31 cellular contexts compared by ENCODE assay signal in genomic region chr21:42665026-42665425, GRCh38. TPM values are rescaled to one million over a fixed set of nuclear protein-coding genes. Genes with fewer than 3 reads are reported as not detected.
A peak's percentile ranks its signal among the peaks of the same experiment; 100 is the strongest.
DNase-seq lines count a peak whose midpoint lies in the region; ATAC-seq and TF ChIP-seq lines count a peak whose summit lies in the region.
"Had no signal": no experiment of that assay in that cellular context is flagged by ENCODE, and none has a peak within 500 bp of the region (broad histone marks: within the 10 kb centered on the region; RNA-seq: fewer than 3 reads in every experiment).

No MANE protein-coding gene starts in this region.

- no peaks in the 10 kb centered on the region for H3K27me3 Mint-ChIP-seq in MCF 10A (ENCODE audit: insufficient read depth, unreplicated experiment)
- H3K27me3 Mint-ChIP-seq: activated CD4-positive, alpha-beta memory T cell treated with anti-CD3 and anti-CD28 coated beads, Interleukin-2, amount 10 ng/mL, durations not matched to agents 7 days and 5 days; naive thymus-derived CD8-positive, alpha-beta T cell; stimulated activated naive CD8-positive, alpha-beta T cell treated with anti-CD3 and anti-CD28 coated beads, Interleukin-15, Interleukin-2, amounts not matched to agents 100 ng/mL and 50 ng/mL, for 24 hours; T-cell had no signal

- intact Hi-C loops in MCF 10A (cut with micrococcal nuclease) (no loop called here), breast epithelium (cut with DNase I; ENCODE audit: low total_unique reads) (no loop called here), mucosa of descending colon (cut with DNase I, micrococcal nuclease) (no loop called here), transverse colon (cut with DNase I; ENCODE audit: low total_unique reads) (no loop called here)

- no peak for ATAC-seq in mucosa of descending colon
- ATAC-seq: gastroesophageal sphincter; naive thymus-derived CD8-positive, alpha-beta T cell; T-cell; upper lobe of right lung had no signal

- H3K4me3 ChIP-seq in breast epithelium (no peak overlapping the region), mucosa of descending colon (no peak overlapping the region), transverse colon (no peak overlapping the region)
- H3K4me3 ChIP-seq: ascending aorta, esophagus muscularis mucosa, gastroesophageal sphincter, skin epidermis, upper lobe of right lung had no signal

- H3K4me3 Mint-ChIP-seq in MCF 10A (ENCODE audit: unreplicated experiment) = no peak overlapping the region
- H3K4me3 Mint-ChIP-seq: activated CD4-positive, alpha-beta memory T cell treated with anti-CD3 and anti-CD28 coated beads, Interleukin-2, amount 10 ng/mL, durations not matched to agents 7 days and 5 days; activated naive CD4-positive, alpha-beta T cell treated with anti-CD3 and anti-CD28 coated beads for 36 hours; B cell; memory B cell; naive thymus-derived CD8-positive, alpha-beta T cell; stimulated activated naive CD8-positive, alpha-beta T cell treated with anti-CD3 and anti-CD28 coated beads, Interleukin-15, Interleukin-2, amounts not matched to agents 100 ng/mL and 50 ng/mL, for 24 hours; T-cell had no signal

- in situ Hi-C loops in transverse colon (cut with MboI; ENCODE audit: low pct_ligation_motif_present in 1 of 4, low pct_unique_long_range_greater_than_20kb in 1 of 4, low sequenced_read_pairs in 3 of 4) = no loop called here

- H3K27ac Mint-ChIP-seq in MCF 10A (ENCODE audit: low read depth, unreplicated experiment) = no peak overlapping the region
- H3K27ac Mint-ChIP-seq: activated CD4-positive, alpha-beta memory T cell treated with anti-CD3 and anti-CD28 coated beads, Interleukin-2, amount 10 ng/mL, durations not matched to agents 7 days and 5 days; activated naive CD4-positive, alpha-beta T cell treated with anti-CD3 and anti-CD28 coated beads for 36 hours; B cell; memory B cell; stimulated activated naive CD8-positive, alpha-beta T cell treated with anti-CD3 and anti-CD28 coated beads, Interleukin-15, Interleukin-2, amounts not matched to agents 100 ng/mL and 50 ng/mL, for 24 hours; T-cell had no signal

- no peaks in the 10 kb centered on the region for H3K4me1 Mint-ChIP-seq in MCF 10A (ENCODE audit: insufficient read depth, unreplicated experiment)
- H3K4me1 Mint-ChIP-seq: memory B cell had no signal

- H3K36me3 ChIP-seq in breast epithelium (no peaks in the 10 kb centered on the region), mucosa of descending colon (ENCODE audit: low read depth) (no peaks in the 10 kb centered on the region), transverse colon (no peaks in the 10 kb centered on the region)
- H3K36me3 ChIP-seq: ascending aorta, upper lobe of right lung had no signal

- CTCF ChIA-PET in MCF 10A (lab: Yijun Ruan, JAX) = no interaction called here

- DNase-seq in MCF 10A (ENCODE audit: unreplicated experiment) = peak; percentile 28
- DNase-seq in breast epithelium (ENCODE audit: low spot score in 2 of 2) = no peak
- peak in 2 of 3 donors; percentile 26 to 48 for DNase-seq in mucosa of descending colon
- peak; percentile 42 for DNase-seq in transverse colon
- no peak for DNase-seq in NCI-H1417 (lab: John Stamatoyannopoulos, UW)
- DNase-seq in SKM-1 treated with dmso at 0.1 percent for 144 hours (lab: John Stamatoyannopoulos, UW; ENCODE audit: unreplicated experiment) = no peak
- no peak for DNase-seq in NCI-H748 (lab: John Stamatoyannopoulos, UW; ENCODE audit: unreplicated experiment)
- DNase-seq: 8988T; activated CD4-positive, alpha-beta memory T cell treated with anti-CD3 and anti-CD28 coated beads, Interleukin-2, amount 10 ng/mL, durations not matched to agents 7 days and 5 days; activated naive CD4-positive, alpha-beta T cell treated with anti-CD3 and anti-CD28 coated beads for 36 hours; activated T-cell treated with anti-CD3 and anti-CD28 coated beads, Interleukin-2, amount 50 U/mL, for 1 hour; Caco-2; cerebellar nuclear complex; effector CD4-positive, alpha-beta T cell; kidney; naive thymus-derived CD8-positive, alpha-beta T cell; NCI-H1436; NCI-H2171; NCI-H69; stimulated activated CD4-positive, alpha-beta T cell treated with anti-CD3 and anti-CD28 coated beads, Interleukin-2, amount 100 ng/mL, for 48 hours; T-cell; upper lobe of right lung; WERI-Rb-1 had no signal

- WGBS in transverse colon (ENCODE audit: low coverage in 1 of 2), 2 donors = 67 to 68% methylated on average over 3 to 8 of the region's 8 CpGs

- H3K27me3 ChIP-seq in breast epithelium (no peaks in the 10 kb centered on the region), transverse colon (no peaks in the 10 kb centered on the region)
- H3K27me3 ChIP-seq: ascending aorta, esophagus muscularis mucosa, gastroesophageal sphincter, upper lobe of right lung had no signal

- no peak overlapping the region for H3K27ac ChIP-seq in breast epithelium
- H3K27ac ChIP-seq in VCaP = peak overlapping the region; percentile 100
- peak overlapping the region in 3 of 4 donors; percentile 63 to 77 (median 64) for H3K27ac ChIP-seq in transverse colon
- H3K27ac ChIP-seq: ascending aorta, skin epidermis, upper lobe of right lung, WERI-Rb-1 had no signal

- H3K36me3 Mint-ChIP-seq in MCF 10A (ENCODE audit: insufficient read depth, unreplicated experiment) = no peaks in the 10 kb centered on the region
- H3K36me3 Mint-ChIP-seq: memory B cell, T-cell had no signal

- H3K4me1 ChIP-seq in breast epithelium = no peaks in the 10 kb centered on the region
- H3K4me1 ChIP-seq in mucosa of descending colon (ENCODE audit: low read depth) = peaks cover 3% of the 10 kb centered on the region
- H3K4me1 ChIP-seq in transverse colon = peaks cover 0 to 41% (median 25%) of the 10 kb centered on the region in 4 donors
- H3K4me1 ChIP-seq: ascending aorta, Caco-2, upper lobe of right lung had no signal

- TF ChIP-seq POLR2A in breast epithelium (IDR thresholded peaks at IDR 0.05) = no peak
- TF ChIP-seq POLR2A in transverse colon (IDR thresholded peaks at IDR 0.05) = no peak

- H3K9me3 Mint-ChIP-seq in MCF 10A (ENCODE audit: unreplicated experiment) = no peaks in the 10 kb centered on the region
- H3K9me3 Mint-ChIP-seq: activated CD4-positive, alpha-beta memory T cell treated with anti-CD3 and anti-CD28 coated beads, Interleukin-2, amount 10 ng/mL, durations not matched to agents 7 days and 5 days; activated naive CD4-positive, alpha-beta T cell treated with anti-CD3 and anti-CD28 coated beads for 36 hours; memory B cell; naive thymus-derived CD8-positive, alpha-beta T cell; stimulated activated naive CD8-positive, alpha-beta T cell treated with anti-CD3 and anti-CD28 coated beads, Interleukin-15, Interleukin-2, amounts not matched to agents 100 ng/mL and 50 ng/mL, for 24 hours; T-cell had no signal

- no TSS peak for BruUV-seq in MCF 10A (replicated peaks; lab: Mats Ljungman, UMichigan)

- TF ChIP-seq CTCF in MCF 10A (IDR thresholded peaks at IDR 0.05; ENCODE audit: unreplicated experiment) (no peak), breast epithelium (IDR thresholded peaks at IDR 0.05) (no peak), VCaP (conservative IDR thresholded peaks at IDR 0.05) (no peak), mucosa of descending colon (IDR thresholded peaks at IDR 0.05) (no peak), transverse colon (IDR thresholded peaks at IDR 0.05) (no peak)

- TF ChIP-seq EP300 in transverse colon (IDR thresholded peaks at IDR 0.05; ENCODE audit: low read depth) = no peak

- H3K9me3 ChIP-seq in breast epithelium (no peaks in the 10 kb centered on the region), mucosa of descending colon (no peaks in the 10 kb centered on the region), transverse colon (no peaks in the 10 kb centered on the region)
- H3K9me3 ChIP-seq: ascending aorta, esophagus muscularis mucosa, gastroesophageal sphincter, upper lobe of right lung had no signal

- POLR2A ChIA-PET in MCF 10A (lab: Yijun Ruan, JAX) = interaction anchor here (0.6 kb wide), 2 partner anchors 8 to 27 kb away, joined by 3 read pairs; no protein-coding TSS in a partner anchor

RNA-seq across cellular contexts. Expression of gene PDE9A, which starts 11.6 kb away (rescaled TPM):
- total RNA-seq in MCF 10A (2022) (not detected in 2 replicates), breast epithelium (10 to 100 TPM in 2 of 3 donors, 1 to 10 TPM in 1; 3.0 to 14.7 (median 10.5) TPM), mucosa of descending colon (100 to 1,000 TPM in 2 of 3 donors, 10 to 100 TPM in 1; 98.4 to 200 (median 167) TPM), transverse colon (100 to 1,000 TPM in 3 of 4 donors, 10 to 100 TPM in 1; 65.7 to 673 (median 364) TPM)

Comparison
In these comparisons a context has a peak if more than half of its experiments do, and no peak if none do; other contexts are left out.
1. DNase-seq: peak in MCF 10A (single experiment), mucosa of descending colon (2 of 3) and transverse colon (single experiment); none in breast epithelium (0 of 2), NCI-H1417 (0 of 3), SKM-1 treated with dmso at 0.1 percent for 144 hours (single experiment) and NCI-H748 (single experiment).
2. H3K27ac ChIP-seq: peak in VCaP (single experiment) and transverse colon (3 of 4); none in breast epithelium (0 of 2).
3. RNA of gene PDE9A, which starts 11.6 kb away (total RNA-seq): 65.7 to 673 TPM in transverse colon and 98.4 to 200 TPM in mucosa of descending colon; 3.0 to 14.7 TPM in breast epithelium and not detected in MCF 10A; every median in the first group is over 4 times any median in the second.